1 cellular context compared by ENCODE assay signal in the genomic region with DNA sequence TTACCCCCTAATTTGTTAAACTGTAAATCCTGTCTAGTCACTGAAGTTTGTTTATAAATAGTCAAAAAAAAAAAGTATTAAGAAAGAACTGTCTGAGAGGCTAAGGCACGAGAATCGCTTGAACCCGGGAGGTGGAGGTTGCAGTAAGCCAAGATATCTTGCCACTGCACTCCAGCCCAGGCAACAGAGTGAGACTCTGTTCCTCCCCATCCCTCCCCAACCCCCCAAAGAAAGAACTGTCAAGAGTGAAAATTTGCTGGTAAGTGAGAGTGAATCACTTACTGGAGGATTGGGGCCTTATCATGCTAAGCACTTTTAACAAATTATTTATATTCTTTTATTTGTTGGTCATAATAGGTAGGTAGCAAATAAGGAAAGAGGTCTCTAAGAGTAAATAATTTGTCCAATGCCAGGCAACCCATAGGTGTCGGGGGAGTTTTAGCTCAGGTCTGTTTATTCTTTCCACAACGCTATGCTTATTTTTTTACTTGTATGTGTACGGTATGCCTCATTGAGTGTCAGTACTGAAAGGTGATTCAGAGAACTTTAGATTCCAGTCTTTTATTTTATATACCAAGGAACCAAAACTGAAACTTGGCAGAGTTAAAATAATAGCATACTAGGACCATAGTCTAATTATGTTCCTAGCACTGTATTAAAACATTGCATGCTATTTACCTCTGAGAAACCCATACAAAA.
TF ChIP-seq lines count a peak whose summit lies in the region.

No MANE protein-coding gene starts in this region.

TF ChIP-seq in HCT116, 20 proteins besides CTCF, POLR2A, EP300 and RAD21 (continued from another document):
- no peak for TF ChIP-seq ZNF274 (IDR thresholded peaks at IDR 0.05; ENCODE audit: low read depth, low read length)
- no peak for TF ChIP-seq ZFX (IDR thresholded peaks at IDR 0.05)
- no peak for TF ChIP-seq ATF3 (IDR thresholded peaks at IDR 0.05)
- no peak for TF ChIP-seq YY1 (IDR thresholded peaks at IDR 0.05; ENCODE audit: extremely low read depth, insufficient replicate concordance, low read depth, low read length)
- no peak for TF ChIP-seq EZH2phosphoT487 (IDR thresholded peaks at IDR 0.05; ENCODE audit: borderline replicate concordance)
- TF ChIP-seq EZH2 (IDR thresholded peaks at IDR 0.05): no peak
